In genomic region chr9:66153971-66154691, GRCh38 we compare ENCODE assay signal across 7 cellular contexts.
DNase-seq lines count a peak whose midpoint lies in the region; ATAC-seq, FAIRE-seq and TF ChIP-seq lines count a peak whose summit lies in the region.
"Not testable (repeated sequence)": the region's sequence is repeated elsewhere in the genome, so short reads cannot be mapped to it uniquely, and the experiment has no call there.

No MANE protein-coding gene starts in this region.

- H3K4me3 ChIP-seq in H1 (ENCODE audit: extremely low read depth in 1 of 4, insufficient read depth in 2 of 4, low read depth in 3 of 4, low read length in 4 of 4), result peak overlapping the region in 1 of 4 experiments; percentile 32; a peak in 1 of 8 replicates
- not testable (repeated sequence) for H3K4me3 ChIP-seq in right cardiac atrium (ENCODE audit: low read length); parathyroid adenoma (ENCODE audit: low read depth, low read length)

- H2BK15ac ChIP-seq in H1 (ENCODE audit: low read length), result not testable (repeated sequence)

- H2AK5ac ChIP-seq in H1 (ENCODE audit: low read depth, low read length), result not testable (repeated sequence)

- not testable (repeated sequence) for H3K9ac ChIP-seq in H1 (replicated peaks in 1 of 4; ENCODE audit: extremely low read depth in 1 of 4, low read depth in 3 of 4, low read length in 3 of 4); parathyroid adenoma

- FAIRE-seq in H1 (lab: Jason Lieb, UNC), result not testable (repeated sequence)

- TF ChIP-seq RAD21 in H1 (IDR thresholded peaks at IDR 0.05 in 1 of 2, conservative IDR thresholded peaks at IDR 0.05 in 1 of 2; ENCODE audit: low read depth in 2 of 2, low read length in 2 of 2), result not testable (repeated sequence)

- not testable (repeated sequence) for TF ChIP-seq CTCF in H1 (IDR thresholded peaks at IDR 0.05; ENCODE audit: control extremely low read depth in 1 of 3, insufficient read depth in 1 of 3, low read depth in 1 of 3, low read length in 3 of 3); parathyroid adenoma (IDR thresholded peaks at IDR 0.05)

- H3K4me1 ChIP-seq in H1 (replicated peaks in 1 of 4; ENCODE audit: control insufficient read depth in 3 of 4, insufficient read depth in 4 of 4, low read length in 3 of 4); right cardiac atrium (ENCODE audit: control insufficient read depth, insufficient read depth, low read length); parathyroid adenoma: not testable (repeated sequence)

- H3K36me3 ChIP-seq in H1 (ENCODE audit: control insufficient read depth in 2 of 4, insufficient read depth in 4 of 4, low read length in 3 of 4); parathyroid adenoma (ENCODE audit: control insufficient read depth, insufficient read depth, low read length): not testable (repeated sequence)

- not testable (repeated sequence) for H3K14ac ChIP-seq in H1 (ENCODE audit: insufficient read length)

- not testable (repeated sequence) for H3K27ac ChIP-seq in H1 (ENCODE audit: low read depth, low read length); right cardiac atrium (ENCODE audit: low read length)
- peak overlapping the region; percentile 65 for H3K27ac ChIP-seq in parathyroid adenoma

- H3K4me2 ChIP-seq in H1 (ENCODE audit: insufficient read depth in 1 of 2, low read depth in 2 of 2, low read length in 2 of 2), result peak overlapping the region in 1 of 2 experiments; percentile 33; a peak in 1 of 4 replicates
- H3K4me2 ChIP-seq in parathyroid adenoma (ENCODE audit: low read length), result not testable (repeated sequence)

- 32% methylated on average over 19 of the region's 40 CpGs; no CpG with 5 or more reads in 1 of the 2 experiments for WGBS in H1 (ENCODE audit: extremely low coverage in 1 of 2, insufficient coverage in 1 of 2, insufficient read length in 1 of 2, insufficient replicate concordance in 2 of 2, low coverage in 1 of 2, low lambda C conversion rate in 2 of 2, missing lambda C conversion rate in 1 of 2), 2 experiments
- WGBS in right cardiac atrium, result 18% methylated on average over 21 of the region's 40 CpGs

- not testable (repeated sequence) for TF ChIP-seq POLR2A in H1 (IDR thresholded peaks at IDR 0.05; ENCODE audit: control extremely low read depth in 1 of 2, low read depth in 2 of 2, low read length in 2 of 2)

- TF ChIP-seq EP300 in H1 (IDR thresholded peaks at IDR 0.05; ENCODE audit: borderline replicate concordance in 1 of 2, low read depth in 2 of 2, low read length in 2 of 2), result not testable (repeated sequence)

- H2BK20ac ChIP-seq in H1 (ENCODE audit: low read length), result not testable (repeated sequence)

- not testable (repeated sequence) for H3K27me3 ChIP-seq in H1 (replicated peaks in 1 of 4; ENCODE audit: control insufficient read depth in 3 of 4, extremely low read depth in 1 of 4, insufficient read depth in 3 of 4, low read length in 3 of 4); right cardiac atrium (ENCODE audit: control insufficient read depth, insufficient read depth); parathyroid adenoma (ENCODE audit: control insufficient read depth, insufficient read depth, low read length)

- H3K4ac ChIP-seq in H1 (replicated peaks; ENCODE audit: insufficient read length, low read depth, low read length), result not testable (repeated sequence)

- not testable (repeated sequence) for H2BK120ac ChIP-seq in H1 (replicated peaks; ENCODE audit: low read depth, low read length)

- not testable (repeated sequence) for H4K20me1 ChIP-seq in H1 (replicated peaks in 1 of 2; ENCODE audit: control insufficient read depth in 1 of 2, insufficient read depth in 2 of 2, low read length in 2 of 2)

- not testable (repeated sequence) for H3K27ac Mint-ChIP-seq in activated naive CD8-positive, alpha-beta T cell treated with anti-CD3 and anti-CD28 coated beads for 36 hours; stimulated activated naive CD8-positive, alpha-beta T cell treated with anti-CD3 and anti-CD28 coated beads, Interleukin-15, amount 100 ng/mL, for 72 hours

- H4K8ac ChIP-seq in H1 (ENCODE audit: extremely low read depth, insufficient read depth, low read length), result not testable (repeated sequence)

- H4K5ac ChIP-seq in H1 (ENCODE audit: insufficient read length, low read depth, low read length), result not testable (repeated sequence)

- H3K23me2 ChIP-seq in H1 (ENCODE audit: low read depth, low read length), result not testable (repeated sequence)

- not testable (repeated sequence) for H3K4me1 Mint-ChIP-seq in activated naive CD8-positive, alpha-beta T cell treated with anti-CD3 and anti-CD28 coated beads for 36 hours; stimulated activated naive CD8-positive, alpha-beta T cell treated with anti-CD3 and anti-CD28 coated beads, Interleukin-15, amount 100 ng/mL, for 72 hours

- POLR2A ChIA-PET in H1 (lab: Charles Lee; ENCODE audit: partially characterized antibody), result not testable (repeated sequence)

- H4K91ac ChIP-seq in H1 (replicated peaks; ENCODE audit: insufficient read length, low read length), result not testable (repeated sequence)

- not testable (repeated sequence) for H2BK12ac ChIP-seq in H1 (ENCODE audit: low read depth, low read length)

- H3K79me1 ChIP-seq in H1 (ENCODE audit: low read depth, low read length), result not testable (repeated sequence)

- not testable (repeated sequence) for ATAC-seq in right cardiac atrium; stimulated activated naive CD8-positive, alpha-beta T cell treated with anti-CD3 and anti-CD28 coated beads, Interleukin-15, amount 100 ng/mL, for 72 hours

- DNase-seq in activated CD4-positive, CD25-positive, alpha-beta regulatory T cell treated with anti-CD3 and anti-CD28 coated beads, Interleukin-2, amount 50 U/mL, for 72 hours, result peak; percentile 23
- peak; percentile 32 for DNase-seq in activated T-cell treated with anti-CD3 and anti-CD28 coated beads, Interleukin-2, amount 50 U/mL, for 1 hour
- peak; percentile 6 for DNase-seq in activated naive CD8-positive, alpha-beta T cell treated with anti-CD3 and anti-CD28 coated beads for 36 hours
- DNase-seq in H1 (ENCODE audit: low read depth in 1 of 2, low spot score in 2 of 2), result peak in 1 of 2 experiments; percentile 71
- DNase-seq in right cardiac atrium, result peak; percentile 10 to 40 (median 31)
- DNase-seq in stimulated activated naive CD8-positive, alpha-beta T cell treated with anti-CD3 and anti-CD28 coated beads, Interleukin-15, amount 100 ng/mL, for 72 hours, result peak; percentile 26 to 33

- intact Hi-C loops in right cardiac atrium (cut with DNase I), result not testable (repeated sequence)

- H3K9me3 Mint-ChIP-seq in activated naive CD8-positive, alpha-beta T cell treated with anti-CD3 and anti-CD28 coated beads for 36 hours; stimulated activated naive CD8-positive, alpha-beta T cell treated with anti-CD3 and anti-CD28 coated beads, Interleukin-15, amount 100 ng/mL, for 72 hours: not testable (repeated sequence)

- H3K36me3 Mint-ChIP-seq in activated naive CD8-positive, alpha-beta T cell treated with anti-CD3 and anti-CD28 coated beads for 36 hours, result not testable (repeated sequence)

- H3K79me2 ChIP-seq in H1 (ENCODE audit: control insufficient read depth in 1 of 2, insufficient read depth in 2 of 2, low read length in 2 of 2); parathyroid adenoma: not testable (repeated sequence)

- H3K27me3 Mint-ChIP-seq in activated naive CD8-positive, alpha-beta T cell treated with anti-CD3 and anti-CD28 coated beads for 36 hours; stimulated activated naive CD8-positive, alpha-beta T cell treated with anti-CD3 and anti-CD28 coated beads, Interleukin-15, amount 100 ng/mL, for 72 hours: not testable (repeated sequence)

- CTCF ChIA-PET in H1 (lab: Charles Lee; ENCODE audit: partially characterized antibody), result not testable (repeated sequence)

- not testable (repeated sequence) for H3K4me3 Mint-ChIP-seq in activated naive CD8-positive, alpha-beta T cell treated with anti-CD3 and anti-CD28 coated beads for 36 hours; stimulated activated naive CD8-positive, alpha-beta T cell treated with anti-CD3 and anti-CD28 coated beads, Interleukin-15, amount 100 ng/mL, for 72 hours

- not testable (repeated sequence) for H3K56ac ChIP-seq in H1 (replicated peaks; ENCODE audit: insufficient read length, low read depth, low read length)

- H3K23ac ChIP-seq in H1 (ENCODE audit: insufficient read length), result not testable (repeated sequence)

- not testable (repeated sequence) for H3K9me3 ChIP-seq in H1 (ENCODE audit: insufficient read depth in 2 of 2, low read depth in 1 of 2, low read length in 1 of 2); right cardiac atrium (ENCODE audit: control insufficient read depth, low read length); parathyroid adenoma (ENCODE audit: control insufficient read depth, low read length)

- not testable (repeated sequence) for H2AFZ ChIP-seq in H1 (ENCODE audit: low read length)
- H2AFZ ChIP-seq in parathyroid adenoma, result peak overlapping the region; percentile 68

- H2BK5ac ChIP-seq in H1 (ENCODE audit: low read depth, low read length), result not testable (repeated sequence)

- not testable (repeated sequence) for H3K18ac ChIP-seq in H1 (ENCODE audit: extremely low read depth, low read length)

TF ChIP-seq in H1, 55 proteins besides CTCF, POLR2A, EP300 and RAD21:
- peak; percentile 57 for TF ChIP-seq RFX5 (IDR thresholded peaks at IDR 0.05; ENCODE audit: borderline replicate concordance, low read depth, low read length)
- TF ChIP-seq KDM4A (IDR thresholded peaks at IDR 0.05; ENCODE audit: low read depth, low read length, severe bottlenecking), result peak; percentile 29
